ENCODE assay signal across 11 cellular contexts in genomic region chr3:141431411-141432378, GRCh38. TPM values are rescaled to one million over a fixed set of nuclear protein-coding genes. Genes with fewer than 3 reads are reported as not detected.
DNase-seq lines count a peak whose midpoint lies in the region; ATAC-seq and TF ChIP-seq lines count a peak whose summit lies in the region.
"Had no signal": no experiment of that assay in that cellular context is flagged by ENCODE, and none has a peak within 500 bp of the region (broad histone marks: within the 10 kb centered on the region; RNA-seq: fewer than 3 reads in every experiment).

No MANE protein-coding gene starts in this region.

- H3K27me3 ChIP-seq in dorsolateral prefrontal cortex, result no peaks in the 10 kb centered on the region

- peaks cover 11 to 36% of the 10 kb centered on the region in 2 donors for H3K4me1 Mint-ChIP-seq in immature natural killer cell
- peaks cover 21% of the 10 kb centered on the region for H3K4me1 Mint-ChIP-seq in activated CD8-positive, alpha-beta T cell treated with anti-CD3 and anti-CD28 coated beads for 36 hours (ENCODE audit: low read depth)

- no peak for ATAC-seq in activated CD8-positive, alpha-beta T cell treated with anti-CD3 and anti-CD28 coated beads for 36 hours
- ATAC-seq: activated T-cell treated with anti-CD3 and anti-CD28 coated beads, Interleukin-2, amount 50 U/mL, for 4 hours had no signal

- H3K27ac ChIP-seq in dorsolateral prefrontal cortex (peak overlapping the region; percentile 47 to 95 (median 88)), temporal lobe (ENCODE audit: low read depth, low read length) (peak overlapping the region; percentile 93)
- H3K27ac ChIP-seq: GM23248 had no signal

- H3K4me3 Mint-ChIP-seq in immature natural killer cell, result no peak overlapping the region
- no peak overlapping the region for H3K4me3 Mint-ChIP-seq in activated CD8-positive, alpha-beta T cell treated with anti-CD3 and anti-CD28 coated beads for 36 hours
- H3K4me3 Mint-ChIP-seq: activated T-cell treated with anti-CD3 and anti-CD28 coated beads, Interleukin-2, amount 50 U/mL, for 4 hours had no signal

- H3K27ac Mint-ChIP-seq in immature natural killer cell, result no peak overlapping the region
- no peak overlapping the region for H3K27ac Mint-ChIP-seq in activated CD8-positive, alpha-beta T cell treated with anti-CD3 and anti-CD28 coated beads for 36 hours

- peak; percentile 21 for DNase-seq in NCI-H774 (lab: John Stamatoyannopoulos, UW)
- peak in 4 of 10 donors; percentile 63 to 87 (median 65) for DNase-seq in dorsolateral prefrontal cortex
- DNase-seq in medulla oblongata (ENCODE audit: extremely low spot score), result peak; percentile 71
- no peak for DNase-seq in NCI-H1417 (lab: John Stamatoyannopoulos, UW)
- no peak for DNase-seq in immature natural killer cell
- no peak for DNase-seq in activated CD8-positive, alpha-beta T cell treated with anti-CD3 and anti-CD28 coated beads for 36 hours
- DNase-seq: activated T-cell treated with anti-CD3 and anti-CD28 coated beads, Interleukin-2, amount 50 U/mL, for 4 hours; DND-41; GM23248; NK-92 treated with Interleukin-12 subunit alpha and Interleukin-12 subunit beta, amount 100 ng/mL, for 24 hours had no signal

- peak overlapping the region in 57 of 59 donors; percentile 2 to 65 (median 34) for H3K4me3 ChIP-seq in dorsolateral prefrontal cortex
- H3K4me3 ChIP-seq: GM23248 had no signal

- intact Hi-C loops in dorsolateral prefrontal cortex (cut with DNase I), result loop anchor here in 1 of 2 donors (2.0 kb wide), 1 partner anchor 17 kb away; no protein-coding TSS in a partner anchor
- intact Hi-C loops in activated CD8-positive, alpha-beta T cell treated with anti-CD3 and anti-CD28 coated beads for 36 hours (cut with micrococcal nuclease), result no loop called here

- CTCF ChIA-PET in activated CD8-positive, alpha-beta T cell treated with anti-CD3 and anti-CD28 coated beads for 36 hours (lab: Charles Lee), result interaction anchor here (0.8 to 4.2 kb wide), 9 partner anchors 10 to 200 kb away, joined by 3 to 31 read pairs (median 3); partner anchors contain the start of gene PXYLP1

- POLR2A ChIA-PET in activated CD8-positive, alpha-beta T cell treated with anti-CD3 and anti-CD28 coated beads for 36 hours (lab: Charles Lee), result interaction anchor here (1.0 to 1.3 kb wide), 3 partner anchors 10 to 120 kb away, joined by 3 to 4 read pairs (median 3); no protein-coding TSS in a partner anchor

- H3K36me3 Mint-ChIP-seq in immature natural killer cell, result peaks cover 5 to 9% (median 7%) of the 10 kb centered on the region in 3 donors
- no peaks in the 10 kb centered on the region for H3K36me3 Mint-ChIP-seq in activated CD8-positive, alpha-beta T cell treated with anti-CD3 and anti-CD28 coated beads for 36 hours (ENCODE audit: low read depth)

- H3K27me3 Mint-ChIP-seq in immature natural killer cell (ENCODE audit: low read depth in 3 of 3), result peaks cover 0 to 3% (median 2%) of the 10 kb centered on the region in 3 donors
- H3K27me3 Mint-ChIP-seq in activated CD8-positive, alpha-beta T cell treated with anti-CD3 and anti-CD28 coated beads for 36 hours, result no peaks in the 10 kb centered on the region

- no peak for TF ChIP-seq CTCF in dorsolateral prefrontal cortex (IDR thresholded peaks at IDR 0.05 in 54 of 56, conservative IDR thresholded peaks at IDR 0.05 in 2 of 56; ENCODE audit: low read depth in 1 of 56, partially characterized antibody in 56 of 56)
- TF ChIP-seq CTCF in activated CD8-positive, alpha-beta T cell treated with anti-CD3 and anti-CD28 coated beads for 36 hours (IDR thresholded peaks at IDR 0.05), result no peak

- no peaks in the 10 kb centered on the region for H3K9me3 Mint-ChIP-seq in immature natural killer cell
- no peaks in the 10 kb centered on the region for H3K9me3 Mint-ChIP-seq in activated CD8-positive, alpha-beta T cell treated with anti-CD3 and anti-CD28 coated beads for 36 hours
- H3K9me3 Mint-ChIP-seq: activated T-cell treated with anti-CD3 and anti-CD28 coated beads, Interleukin-2, amount 50 U/mL, for 4 hours had no signal

RNA-seq across cellular contexts. Expression of gene RASA2, which starts 55.1 kb away (rescaled TPM):
- total RNA-seq in dorsolateral prefrontal cortex, result 10 to 100 TPM; 19.8 to 49.0 (median 31.1) TPM
- 25.6 TPM for total RNA-seq in temporal lobe
- 10 to 100 TPM; 32.6 to 48.7 (median 45.9) TPM for polyA plus RNA-seq in immature natural killer cell
- total RNA-seq in activated CD8-positive, alpha-beta T cell treated with anti-CD3 and anti-CD28 coated beads for 36 hours, result 10 to 100 TPM; 35.4 to 41.5 TPM

Comparison
In these comparisons a context has a peak if more than half of its experiments do, and no peak if none do; other contexts are left out.
1. DNase-seq: peak in NCI-H774 (single experiment) and medulla oblongata (single experiment); none in NCI-H1417 (0 of 3), immature natural killer cell (0 of 3) and activated CD8-positive, alpha-beta T cell treated with anti-CD3 and anti-CD28 coated beads for 36 hours (single experiment).